In genomic region chr1:163922743-163923186, GRCh38 we compare ENCODE assay signal across 11 cellular contexts.
DNase-seq lines count a peak whose midpoint lies in the region; ATAC-seq lines count a peak whose summit lies in the region.
"Had no signal": no experiment of that assay in that cellular context is flagged by ENCODE, and none has a peak within 500 bp of the region (broad histone marks: within the 10 kb centered on the region; RNA-seq: fewer than 3 reads in every experiment).

No MANE protein-coding gene starts in this region.

- H3K9me3 Mint-ChIP-seq in activated T-helper 2 cell treated with anti-CD3 and anti-CD28 coated beads, Interferon-gamma antibody, Interleukin-2, Interleukin-4, amounts not matched to agents 10 μg/mL and 5 μg/mL and 100 μg/mL, durations not matched to agents 14 hours and 24 hours and 36 hours = peaks cover 8% of the 10 kb centered on the region

- DNase-seq in iris pigment epithelial cell (ENCODE audit: low read depth) (peak; percentile 56), NCI-H2107 (lab: John Stamatoyannopoulos, UW) (no peak), ACHN (no peak), amygdala (lab: John Stamatoyannopoulos, UW) (no peak)
- DNase-seq in activated T-helper 2 cell treated with anti-CD3 and anti-CD28 coated beads, Interferon-gamma antibody, Interleukin-2, Interleukin-4, amounts not matched to agents 10 μg/mL and 5 μg/mL and 100 μg/mL, durations not matched to agents 14 hours and 24 hours and 36 hours (ENCODE audit: low spot score) = no peak
- DNase-seq: activated CD4-positive, alpha-beta T cell treated with anti-CD3 and anti-CD28 coated beads for 48 hours; stimulated activated CD4-positive, alpha-beta T cell treated with anti-CD3 and anti-CD28 coated beads, Interleukin-12 subunit alpha, Interleukin-12 subunit beta, amount 100 ng/mL, for 4 hours; transverse colon had no signal

- in situ Hi-C loops in ACHN (cut with HindIII; ENCODE audit: low pct_ligation_motif_present, low pct_unique_long_range_greater_than_20kb, low sequenced_read_pairs) = no loop called here

- ATAC-seq in GM18861 (IDR thresholded peaks at IDR 0.05; ENCODE audit: unreplicated experiment) (peak; percentile 83), GM21723 (IDR thresholded peaks at IDR 0.05; ENCODE audit: unreplicated experiment) (peak; percentile 91), HG03378 (IDR thresholded peaks at IDR 0.05; ENCODE audit: unreplicated experiment) (peak; percentile 91)

- H3K27ac Mint-ChIP-seq in activated T-helper 2 cell treated with anti-CD3 and anti-CD28 coated beads, Interferon-gamma antibody, Interleukin-2, Interleukin-4, amounts not matched to agents 10 μg/mL and 5 μg/mL and 100 μg/mL, durations not matched to agents 14 hours and 24 hours and 36 hours = no peak overlapping the region

- H3K4me3 Mint-ChIP-seq in activated T-helper 2 cell treated with anti-CD3 and anti-CD28 coated beads, Interferon-gamma antibody, Interleukin-2, Interleukin-4, amounts not matched to agents 10 μg/mL and 5 μg/mL and 100 μg/mL, durations not matched to agents 14 hours and 24 hours and 36 hours (ENCODE audit: low read depth) = no peak overlapping the region

- intact Hi-C loops in activated T-helper 2 cell treated with anti-CD3 and anti-CD28 coated beads, Interferon-gamma antibody, Interleukin-2, Interleukin-4, amounts not matched to agents 10 μg/mL and 5 μg/mL and 100 μg/mL, durations not matched to agents 14 hours and 24 hours and 36 hours (cut with micrococcal nuclease) = no loop called here

- H3K27me3 Mint-ChIP-seq in activated T-helper 2 cell treated with anti-CD3 and anti-CD28 coated beads, Interferon-gamma antibody, Interleukin-2, Interleukin-4, amounts not matched to agents 10 μg/mL and 5 μg/mL and 100 μg/mL, durations not matched to agents 14 hours and 24 hours and 36 hours (ENCODE audit: low read depth) = no peaks in the 10 kb centered on the region

- no peaks in the 10 kb centered on the region for H3K36me3 Mint-ChIP-seq in activated T-helper 2 cell treated with anti-CD3 and anti-CD28 coated beads, Interferon-gamma antibody, Interleukin-2, Interleukin-4, amounts not matched to agents 10 μg/mL and 5 μg/mL and 100 μg/mL, durations not matched to agents 14 hours and 24 hours and 36 hours (ENCODE audit: low read depth)

- H3K4me1 Mint-ChIP-seq in activated T-helper 2 cell treated with anti-CD3 and anti-CD28 coated beads, Interferon-gamma antibody, Interleukin-2, Interleukin-4, amounts not matched to agents 10 μg/mL and 5 μg/mL and 100 μg/mL, durations not matched to agents 14 hours and 24 hours and 36 hours (ENCODE audit: low read depth) = no peaks in the 10 kb centered on the region
